ENCODE assay signal across 10 cellular contexts in the genomic region with DNA sequence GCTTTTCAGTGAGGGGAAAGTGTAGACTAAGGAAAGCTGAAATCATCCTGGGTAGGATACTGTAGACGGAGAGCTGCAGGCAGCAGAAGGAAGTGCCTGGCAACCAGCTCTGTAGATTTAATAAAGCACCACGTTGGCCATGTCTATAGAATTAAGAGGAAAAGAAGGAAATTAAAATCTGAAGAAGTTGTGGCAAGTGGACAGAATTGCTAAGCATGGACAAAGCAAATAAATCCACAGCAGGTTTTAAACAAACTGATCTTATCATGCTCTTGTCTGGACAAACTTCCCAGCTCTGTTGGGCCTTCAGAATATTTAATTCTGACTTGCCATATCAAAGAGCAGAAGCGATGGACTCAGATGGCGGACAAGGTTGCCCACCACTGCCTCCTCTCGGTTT. TPM values are rescaled to one million over a fixed set of nuclear protein-coding genes. Genes with fewer than 3 reads are reported as not detected.
A peak's percentile ranks its signal among the peaks of the same experiment; 100 is the strongest.
DNase-seq lines count a peak whose midpoint lies in the region; ATAC-seq and TF ChIP-seq lines count a peak whose summit lies in the region.
"Had no signal": no experiment of that assay in that cellular context is flagged by ENCODE, and none has a peak within 500 bp of the region (broad histone marks: within the 10 kb centered on the region; RNA-seq: fewer than 3 reads in every experiment).

No MANE protein-coding gene starts in this region.

- POLR2A ChIA-PET in IMR-90 (lab: Charles Lee; ENCODE audit: unreplicated experiment) = no interaction called here

- CTCF ChIA-PET in IMR-90 (lab: Yijun Ruan, JAX) = interaction anchor here (0.6 to 1.3 kb wide), 3 partner anchors 53 to 155 kb away, joined by 3 read pairs; no protein-coding TSS in a partner anchor

- H2AK5ac ChIP-seq in IMR-90 (ENCODE audit: low read depth, low read length) = no peak overlapping the region; the same call in 1 of the 2 replicates

- dilution Hi-C loops in IMR-90 (cut with HindIII; ENCODE audit: low sequenced_read_pairs, unreplicated experiment) = no loop called here

- H3K4me2 ChIP-seq in IMR-90 (ENCODE audit: low read depth, low read length) = no peak overlapping the region
- H3K4me2 ChIP-seq: A549 had no signal

- H2BK15ac ChIP-seq in IMR-90 (ENCODE audit: low read depth, low read length) = no peak overlapping the region

- H3K9me1 ChIP-seq in IMR-90 (ENCODE audit: insufficient read depth, low read length) = no peaks in the 10 kb centered on the region

- peak overlapping the region; percentile 22 for H3K27ac Mint-ChIP-seq in dendritic cell treated with granulocyte-macrophage colony-stimulating factor and Interleukin-4, amounts not matched to agents 40 ng/mL and 50 ng/mL, for 4 days

- no peak overlapping the region for H3K56ac ChIP-seq in IMR-90 (ENCODE audit: extremely low read depth, insufficient read depth, low read length)

- H2AFZ ChIP-seq in IMR-90 (replicated peaks; ENCODE audit: low read length, poor library complexity) = no peak overlapping the region

- no peak overlapping the region for H2BK5ac ChIP-seq in IMR-90 (ENCODE audit: low read depth, low read length, poor library complexity, severe bottlenecking)

- no TSS peak for BruUV-seq in IMR-90 (replicated peaks; lab: Mats Ljungman, UMichigan)

- intact Hi-C loops in IMR-90 (cut with micrococcal nuclease) = no loop called here
- intact Hi-C loops in dendritic cell treated with granulocyte-macrophage colony-stimulating factor and Interleukin-4, amounts not matched to agents 40 ng/mL and 50 ng/mL, for 4 days (cut with micrococcal nuclease) = no loop called here

- DNase-seq in IMR-90 (no peak), RKO (ENCODE audit: low spot score) (no peak), NCI-H2107 (lab: John Stamatoyannopoulos, UW) (no peak)
- no peak for DNase-seq in activated CD8-positive, alpha-beta memory T cell treated with anti-CD3 and anti-CD28 coated beads for 24 hours
- DNase-seq: DMS53, GF-D8 had no signal

- in situ Hi-C loops in IMR-90 (cut with MboI; ENCODE audit: low sequenced_read_pairs) = no loop called here

- H2AK9ac ChIP-seq in IMR-90 (replicated peaks; ENCODE audit: low read depth, low read length, poor library complexity) = no peak overlapping the region

- H3K4me1 ChIP-seq in IMR-90 (ENCODE audit: control insufficient read depth, insufficient read depth, low read length) = peaks cover 6% of the 10 kb centered on the region
- H3K4me1 ChIP-seq: HAP-1 had no signal

- no peaks in the 10 kb centered on the region for H3K36me3 ChIP-seq in IMR-90 (ENCODE audit: control insufficient read depth, insufficient read depth, low read length)
- H3K36me3 ChIP-seq: HAP-1 had no signal

- H3K4me3 Mint-ChIP-seq in dendritic cell treated with granulocyte-macrophage colony-stimulating factor and Interleukin-4, amounts not matched to agents 40 ng/mL and 50 ng/mL, for 4 days = no peak overlapping the region

- TF ChIP-seq CTCF in IMR-90 (conservative IDR thresholded peaks at IDR 0.05; ENCODE audit: low read depth, low read length) = no peak
- no peak for TF ChIP-seq CTCF in VCaP (conservative IDR thresholded peaks at IDR 0.05)

- no peak overlapping the region for H4K8ac ChIP-seq in IMR-90 (ENCODE audit: low read depth in 2 of 2, low read length in 2 of 2)

- no peaks in the 10 kb centered on the region for H3K27me3 Mint-ChIP-seq in dendritic cell treated with granulocyte-macrophage colony-stimulating factor and Interleukin-4, amounts not matched to agents 40 ng/mL and 50 ng/mL, for 4 days

- no peaks in the 10 kb centered on the region for H3K9me3 ChIP-seq in IMR-90 (ENCODE audit: control insufficient read depth, insufficient read depth, low read length)
- H3K9me3 ChIP-seq: A549, HAP-1 had no signal

- no peak overlapping the region for H3K4ac ChIP-seq in IMR-90 (ENCODE audit: low read depth, low read length)

- H4K91ac ChIP-seq in IMR-90 (ENCODE audit: insufficient read depth, low read depth, low read length) = no peak overlapping the region

- H3K27ac ChIP-seq in IMR-90 (ENCODE audit: insufficient read depth, low read length) (no peak overlapping the region), VCaP (peak overlapping the region; percentile 70)

- no peaks in the 10 kb centered on the region for H3K9me3 Mint-ChIP-seq in dendritic cell treated with granulocyte-macrophage colony-stimulating factor and Interleukin-4, amounts not matched to agents 40 ng/mL and 50 ng/mL, for 4 days

- no peak overlapping the region for H2BK120ac ChIP-seq in IMR-90 (ENCODE audit: low read depth, low read length)

- no peak overlapping the region for H2BK20ac ChIP-seq in IMR-90 (ENCODE audit: low read depth, low read length)

- H3K9ac ChIP-seq in IMR-90 (ENCODE audit: low read depth, low read length) = no peak overlapping the region

- TF ChIP-seq RAD21 in IMR-90 (IDR thresholded peaks at IDR 0.05; ENCODE audit: low read length) = no peak

- no peaks in the 10 kb centered on the region for H3K27me3 ChIP-seq in IMR-90 (ENCODE audit: control insufficient read depth, insufficient read depth, low read length)

- H3K23ac ChIP-seq in IMR-90 (ENCODE audit: low read depth, low read length) = no peak overlapping the region

- H3K36me3 Mint-ChIP-seq in dendritic cell treated with granulocyte-macrophage colony-stimulating factor and Interleukin-4, amounts not matched to agents 40 ng/mL and 50 ng/mL, for 4 days (ENCODE audit: low read depth) = no peaks in the 10 kb centered on the region

- 100% methylated on average over 4 of the region's 5 CpGs; no CpG with 5 or more reads in 1 of the 2 experiments for WGBS in IMR-90 (ENCODE audit: extremely low coverage in 2 of 2, insufficient read length in 1 of 2), 2 experiments

- no peak overlapping the region for H3K14ac ChIP-seq in IMR-90 (replicated peaks; ENCODE audit: low read depth, low read length)

- H3K4me1 Mint-ChIP-seq in dendritic cell treated with granulocyte-macrophage colony-stimulating factor and Interleukin-4, amounts not matched to agents 40 ng/mL and 50 ng/mL, for 4 days (ENCODE audit: low read depth) = peaks cover 39% of the 10 kb centered on the region

- no peak overlapping the region; the same call in 1 of the 2 replicates for H3K18ac ChIP-seq in IMR-90 (ENCODE audit: low read depth, low read length)

- H3K4me3 ChIP-seq in IMR-90 (ENCODE audit: insufficient read depth, low read depth, low read length) = no peak overlapping the region
- H3K4me3 ChIP-seq: A549, HAP-1 had no signal

- H4K20me1 ChIP-seq in IMR-90 (ENCODE audit: insufficient read depth, low read length) = no peaks in the 10 kb centered on the region

- ATAC-seq in IMR-90 (ENCODE audit: low read depth) = peak; percentile 27; the same call in 1 of the 2 replicates
- ATAC-seq: A549 had no signal

- no peak overlapping the region for H4K5ac ChIP-seq in IMR-90 (ENCODE audit: low read depth, low read length)

- TF ChIP-seq POLR2A in IMR-90 (IDR thresholded peaks at IDR 0.05; ENCODE audit: low read depth, low read length) = no peak

- peaks cover 4 to 7% of the 10 kb centered on the region in 2 experiments; a peak in 3 of 4 replicates for H3K79me1 ChIP-seq in IMR-90 (ENCODE audit: low read depth in 1 of 2, low read length in 2 of 2)

TF ChIP-seq in IMR-90, 13 proteins besides CTCF, POLR2A, EP300 and RAD21:
- TF ChIP-seq CHD1 (IDR thresholded peaks at IDR 0.05; ENCODE audit: low read depth, low read length) (no peak), NFE2L2 (IDR thresholded peaks at IDR 0.05; ENCODE audit: low read depth, low read length) (no peak), MAZ (IDR thresholded peaks at IDR 0.05; ENCODE audit: borderline replicate concordance, low read depth, low read length) (no peak), RCOR1 (IDR thresholded peaks at IDR 0.05; ENCODE audit: insufficient replicate concordance, low read length) (no peak), ELK1 (IDR thresholded peaks at IDR 0.05; ENCODE audit: borderline replicate concordance, low read depth, low read length) (no peak), SMC3 (IDR thresholded peaks at IDR 0.05; ENCODE audit: low read depth, low read length) (no peak), FOS (IDR thresholded peaks at IDR 0.05; ENCODE audit: low read depth, low read length) (no peak), BHLHE40 (IDR thresholded peaks at IDR 0.05; ENCODE audit: low read depth, low read length) (no peak), RFX5 (IDR thresholded peaks at IDR 0.05; ENCODE audit: low read depth, low read length) (no peak), MAFK (IDR thresholded peaks at IDR 0.05; ENCODE audit: low read depth, low read length) (no peak), MXI1 (IDR thresholded peaks at IDR 0.05; ENCODE audit: borderline replicate concordance, low read depth, low read length) (no peak), CEBPB (IDR thresholded peaks at IDR 0.05; ENCODE audit: low read depth, low read length) (no peak)
- TF ChIP-seq, protein P1, sequence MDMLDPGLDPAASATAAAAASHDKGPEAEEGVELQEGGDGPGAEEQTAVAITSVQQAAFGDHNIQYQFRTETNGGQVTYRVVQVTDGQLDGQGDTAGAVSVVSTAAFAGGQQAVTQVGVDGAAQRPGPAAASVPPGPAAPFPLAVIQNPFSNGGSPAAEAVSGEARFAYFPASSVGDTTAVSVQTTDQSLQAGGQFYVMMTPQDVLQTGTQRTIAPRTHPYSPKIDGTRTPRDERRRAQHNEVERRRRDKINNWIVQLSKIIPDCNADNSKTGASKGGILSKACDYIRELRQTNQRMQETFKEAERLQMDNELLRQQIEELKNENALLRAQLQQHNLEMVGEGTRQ (IDR thresholded peaks at IDR 0.05; ENCODE audit: low read depth, low read length) = no peak

RNA-seq across cellular contexts. Expression of gene EVL, which starts 27.2 kb away (rescaled TPM):
- 7.2 TPM in 2 replicates for total RNA-seq in IMR-90 (2012; rRNA removed)
- 36.5 and 36.6 TPM in 2 replicates for polyA plus RNA-seq in IMR-90 (2012; rRNA removed)
- polyA plus RNA-seq in IMR-90 (2012; cell fraction: cytosol; rRNA removed) = 23.4 and 26.6 TPM in 2 replicates
- polyA plus RNA-seq in IMR-90 (2012; cell fraction: nucleus; rRNA removed; ENCODE audit: low replicate concordance) = 208 and 301 TPM in 2 replicates
